Comparison of ENCODE assay signal across 17 cellular contexts in the genomic region with DNA sequence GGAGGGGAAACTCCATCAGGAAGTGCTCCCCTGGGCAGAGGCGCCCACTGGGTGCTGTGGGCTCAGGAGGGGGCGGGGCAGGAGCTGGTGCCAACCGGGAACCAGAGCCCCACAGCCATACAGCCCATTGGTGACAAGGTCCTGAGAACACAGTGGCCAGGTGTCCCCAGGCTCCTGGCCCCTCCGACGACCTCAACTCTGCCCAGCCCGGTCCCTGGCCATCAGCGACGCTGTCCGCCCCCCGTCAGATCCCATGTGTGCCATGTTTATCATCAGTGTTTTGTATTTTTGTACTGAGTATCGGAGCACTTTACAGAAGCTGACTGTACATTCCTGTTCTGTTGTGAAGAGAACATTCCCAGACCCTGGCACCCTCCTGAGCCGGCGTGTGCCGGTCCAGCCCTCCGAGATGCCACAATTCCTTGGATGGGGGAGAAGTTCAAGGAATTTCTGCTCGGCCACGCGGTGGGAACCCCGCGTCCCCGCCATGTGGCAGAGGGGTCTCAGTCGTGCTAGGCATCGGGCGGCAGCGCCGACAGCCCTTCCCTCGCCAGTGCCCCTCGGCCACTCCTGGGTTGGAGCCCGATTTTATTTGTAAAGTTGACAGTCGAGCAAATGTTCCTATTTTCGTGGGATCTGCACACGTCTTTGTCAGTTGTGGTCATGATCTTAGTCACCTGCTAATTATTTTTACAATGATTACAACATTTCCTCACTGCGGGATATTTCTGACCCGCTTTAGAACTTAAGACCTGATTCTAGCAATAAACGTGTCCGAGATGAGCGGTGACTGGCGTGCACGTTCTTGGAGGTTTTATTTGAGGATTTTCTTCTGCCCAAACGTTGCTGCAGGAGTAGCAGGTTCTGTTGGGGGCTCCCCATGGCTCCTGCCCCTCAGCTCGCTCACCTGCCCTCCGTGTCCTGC. TPM values are rescaled to one million over a fixed set of nuclear protein-coding genes. Genes with fewer than 3 reads are reported as not detected.
DNase-seq lines count a peak whose midpoint lies in the region; ATAC-seq and TF ChIP-seq lines count a peak whose summit lies in the region.
"Had no signal": no experiment of that assay in that cellular context is flagged by ENCODE, and none has a peak within 500 bp of the region (broad histone marks: within the 10 kb centered on the region; RNA-seq: fewer than 3 reads in every experiment).

No MANE protein-coding gene starts in this region.

- H3K27me3 Mint-ChIP-seq in activated T-cell treated with anti-CD3 and anti-CD28 coated beads, Interleukin-2, amount 50 U/mL, for 72 hours (ENCODE audit: low read depth) = no peaks in the 10 kb centered on the region
- H3K27me3 Mint-ChIP-seq in dendritic cell treated with granulocyte-macrophage colony-stimulating factor and Interleukin-4, amounts not matched to agents 40 ng/mL and 50 ng/mL, for 4 days = no peaks in the 10 kb centered on the region
- H3K27me3 Mint-ChIP-seq: activated CD4-positive, alpha-beta memory T cell treated with anti-CD3 and anti-CD28 coated beads, Interleukin-2, amount 10 ng/mL, durations not matched to agents 7 days and 5 days; type B pancreatic cell had no signal

- no peaks in the 10 kb centered on the region for H3K4me1 Mint-ChIP-seq in activated T-cell treated with anti-CD3 and anti-CD28 coated beads, Interleukin-2, amount 50 U/mL, for 72 hours (ENCODE audit: low read depth)
- H3K4me1 Mint-ChIP-seq in dendritic cell treated with granulocyte-macrophage colony-stimulating factor and Interleukin-4, amounts not matched to agents 40 ng/mL and 50 ng/mL, for 4 days (ENCODE audit: low read depth) = peaks cover 37% of the 10 kb centered on the region
- H3K4me1 Mint-ChIP-seq: activated CD4-positive, alpha-beta memory T cell treated with anti-CD3 and anti-CD28 coated beads, Interleukin-2, amount 10 ng/mL, durations not matched to agents 7 days and 5 days; natural killer cell had no signal

- intact Hi-C loops in dendritic cell treated with granulocyte-macrophage colony-stimulating factor and Interleukin-4, amounts not matched to agents 40 ng/mL and 50 ng/mL, for 4 days (cut with micrococcal nuclease) = no loop called here

- POLR2A ChIA-PET in HEK293T (lab: Yijun Ruan, JAX) = interaction anchor here (0.6 kb wide), 1 partner anchor 30 kb away, joined by 3 read pairs; no protein-coding TSS in a partner anchor

- no peak overlapping the region for H3K4me3 Mint-ChIP-seq in activated T-cell treated with anti-CD3 and anti-CD28 coated beads, Interleukin-2, amount 50 U/mL, for 72 hours
- H3K4me3 Mint-ChIP-seq in dendritic cell treated with granulocyte-macrophage colony-stimulating factor and Interleukin-4, amounts not matched to agents 40 ng/mL and 50 ng/mL, for 4 days = no peak overlapping the region
- H3K4me3 Mint-ChIP-seq: activated CD4-positive, alpha-beta memory T cell treated with anti-CD3 and anti-CD28 coated beads, Interleukin-2, amount 10 ng/mL, durations not matched to agents 7 days and 5 days; natural killer cell; type B pancreatic cell had no signal

- H3K36me3 Mint-ChIP-seq in activated T-cell treated with anti-CD3 and anti-CD28 coated beads, Interleukin-2, amount 50 U/mL, for 72 hours (ENCODE audit: insufficient read depth in 2 of 2) = peaks cover 0 to 2% of the 10 kb centered on the region in 2 donors
- peaks cover 74% of the 10 kb centered on the region for H3K36me3 Mint-ChIP-seq in dendritic cell treated with granulocyte-macrophage colony-stimulating factor and Interleukin-4, amounts not matched to agents 40 ng/mL and 50 ng/mL, for 4 days (ENCODE audit: low read depth)
- H3K36me3 Mint-ChIP-seq: natural killer cell, type B pancreatic cell had no signal

- ATAC-seq in activated T-cell treated with anti-CD3 and anti-CD28 coated beads, Interleukin-2, amount 50 U/mL, for 72 hours (replicated peaks in 1 of 2) = no peak
- no peak for ATAC-seq in HG02763 (IDR thresholded peaks at IDR 0.05; ENCODE audit: unreplicated experiment)
- ATAC-seq: natural killer cell had no signal

- no peak for DNase-seq in activated T-cell treated with anti-CD3 and anti-CD28 coated beads, Interleukin-2, amount 50 U/mL, for 72 hours
- DNase-seq in activated T-cell treated with anti-CD3 and anti-CD28 coated beads for 4 hours (no peak), NOMO-1 treated with dmso at 0.1 percent for 144 hours (lab: John Stamatoyannopoulos, UW; ENCODE audit: unreplicated experiment) (peak; percentile 88), HEK293T (ENCODE audit: extremely low spot score) (no peak), AML-193 (lab: John Stamatoyannopoulos, UW) (no peak)
- no peak for DNase-seq in activated CD8-positive, alpha-beta memory T cell treated with anti-CD3 and anti-CD28 coated beads, Interleukin-2, amount 50 U/mL, for 48 hours
- DNase-seq: activated CD4-positive, alpha-beta memory T cell treated with anti-CD3 and anti-CD28 coated beads, Interleukin-2, amount 10 ng/mL, durations not matched to agents 7 days and 5 days; effector memory CD4-positive, alpha-beta T cell; heart right ventricle; lower lobe of right lung; natural killer cell; NCI-H187; NCI-H524; stimulated activated naive CD4-positive, alpha-beta T cell treated with Interleukin-2 at 50 U/mL for 16 hours had no signal

- CTCF ChIA-PET in HEK293T (lab: Yijun Ruan, JAX) = no interaction called here

- H3K27ac Mint-ChIP-seq in activated T-cell treated with anti-CD3 and anti-CD28 coated beads, Interleukin-2, amount 50 U/mL, for 72 hours = peak overlapping the region; percentile 22
- peak overlapping the region; percentile 68 for H3K27ac Mint-ChIP-seq in dendritic cell treated with granulocyte-macrophage colony-stimulating factor and Interleukin-4, amounts not matched to agents 40 ng/mL and 50 ng/mL, for 4 days
- H3K27ac Mint-ChIP-seq: activated CD4-positive, alpha-beta memory T cell treated with anti-CD3 and anti-CD28 coated beads, Interleukin-2, amount 10 ng/mL, durations not matched to agents 7 days and 5 days; natural killer cell; type B pancreatic cell had no signal

- H3K9me3 Mint-ChIP-seq in activated T-cell treated with anti-CD3 and anti-CD28 coated beads, Interleukin-2, amount 50 U/mL, for 72 hours = no peaks in the 10 kb centered on the region
- no peaks in the 10 kb centered on the region for H3K9me3 Mint-ChIP-seq in dendritic cell treated with granulocyte-macrophage colony-stimulating factor and Interleukin-4, amounts not matched to agents 40 ng/mL and 50 ng/mL, for 4 days
- H3K9me3 Mint-ChIP-seq: activated CD4-positive, alpha-beta memory T cell treated with anti-CD3 and anti-CD28 coated beads, Interleukin-2, amount 10 ng/mL, durations not matched to agents 7 days and 5 days; natural killer cell; type B pancreatic cell had no signal

TF ChIP-seq in HEK293T, 16 proteins besides CTCF, POLR2A, EP300 and RAD21:
- TF ChIP-seq FOXA1 (IDR thresholded peaks at IDR 0.05) (no peak), ZNF384 (IDR thresholded peaks at IDR 0.05) (no peak), LEF1 (IDR thresholded peaks at IDR 0.05; ENCODE audit: borderline replicate concordance) (no peak), TARDBP (IDR thresholded peaks at IDR 0.05) (no peak), CTBP1 (IDR thresholded peaks at IDR 0.05; ENCODE audit: borderline replicate concordance) (no peak), ARNT (IDR thresholded peaks at IDR 0.05) (no peak), L3MBTL2 (conservative IDR thresholded peaks at IDR 0.05) (no peak), HDGF (IDR thresholded peaks at IDR 0.05; ENCODE audit: borderline replicate concordance) (no peak), FOXM1 (IDR thresholded peaks at IDR 0.05; ENCODE audit: borderline replicate concordance) (no peak), ELF4 (IDR thresholded peaks at IDR 0.05) (no peak), FOXK2 (IDR thresholded peaks at IDR 0.05) (no peak), SP1 (IDR thresholded peaks at IDR 0.05) (no peak), SUZ12 (IDR thresholded peaks at IDR 0.05) (no peak), NFRKB (IDR thresholded peaks at IDR 0.05) (no peak), BHLHE40 (IDR thresholded peaks at IDR 0.05; ENCODE audit: borderline replicate concordance) (no peak)
- TF ChIP-seq, protein P1, sequence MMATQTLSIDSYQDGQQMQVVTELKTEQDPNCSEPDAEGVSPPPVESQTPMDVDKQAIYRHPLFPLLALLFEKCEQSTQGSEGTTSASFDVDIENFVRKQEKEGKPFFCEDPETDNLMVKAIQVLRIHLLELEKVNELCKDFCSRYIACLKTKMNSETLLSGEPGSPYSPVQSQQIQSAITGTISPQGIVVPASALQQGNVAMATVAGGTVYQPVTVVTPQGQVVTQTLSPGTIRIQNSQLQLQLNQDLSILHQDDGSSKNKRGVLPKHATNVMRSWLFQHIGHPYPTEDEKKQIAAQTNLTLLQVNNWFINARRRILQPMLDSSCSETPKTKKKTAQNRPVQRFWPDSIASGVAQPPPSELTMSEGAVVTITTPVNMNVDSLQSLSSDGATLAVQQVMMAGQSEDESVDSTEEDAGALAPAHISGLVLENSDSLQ (IDR thresholded peaks at IDR 0.05) = no peak
TF ChIP-seq in HEK293T: peak in this region for 0.

RNA-seq across cellular contexts. Expression of gene PEX11G, which starts 16.9 kb away (rescaled TPM):
- 1 to 10 TPM; 1.1 to 3.4 TPM for total RNA-seq in activated T-cell treated with anti-CD3 and anti-CD28 coated beads, Interleukin-2, amount 50 U/mL, for 72 hours

RNA-seq across cellular contexts. Expression of gene ZNF358, which starts 43.9 kb away (rescaled TPM):
- 10 to 100 TPM; 13.6 to 14.1 TPM for total RNA-seq in activated T-cell treated with anti-CD3 and anti-CD28 coated beads, Interleukin-2, amount 50 U/mL, for 72 hours

RNA-seq across cellular contexts. Expression of gene MCOLN1, which starts 50.5 kb away (rescaled TPM):
- total RNA-seq in activated T-cell treated with anti-CD3 and anti-CD28 coated beads, Interleukin-2, amount 50 U/mL, for 72 hours = 10 to 100 TPM in 1 of 2 donors, 1 to 10 TPM in 1; 9.5 to 11.8 TPM
